Comparison of ENCODE assay signal across 18 cellular contexts in the genomic region with DNA sequence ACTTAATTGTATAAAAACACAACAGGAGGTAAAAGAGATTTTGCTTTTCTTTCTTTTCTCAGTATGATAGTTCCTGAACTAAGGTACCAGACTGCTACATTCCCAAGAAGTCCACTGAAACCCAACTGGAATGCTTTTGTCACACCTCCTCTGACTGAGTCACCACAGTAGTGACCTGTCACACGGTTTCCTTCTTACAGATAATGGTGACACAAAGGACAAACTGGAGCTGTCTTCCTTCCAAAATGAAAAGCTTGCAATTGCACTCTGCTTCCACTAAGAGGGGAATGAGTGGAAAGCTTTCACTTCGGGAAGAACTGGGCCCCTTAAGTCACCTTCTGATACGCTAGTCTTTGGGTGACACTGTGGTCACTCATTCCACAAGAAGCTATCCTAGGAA.
DNase-seq lines count a peak whose midpoint lies in the region; ATAC-seq, FAIRE-seq and TF ChIP-seq lines count a peak whose summit lies in the region.
"Had no signal": no experiment of that assay in that cellular context is flagged by ENCODE, and none has a peak within 500 bp of the region (broad histone marks: within the 10 kb centered on the region; RNA-seq: fewer than 3 reads in every experiment).

No MANE protein-coding gene starts in this region.

- H3K9ac ChIP-seq in GM23248 (no peak overlapping the region), astrocyte (ENCODE audit: low read length) (no peak overlapping the region), liver (ENCODE audit: low read depth in 1 of 2, low read length in 2 of 2) (no peak overlapping the region)

- no peak overlapping the region for H3K27ac ChIP-seq in GM23248
- no peak overlapping the region for H3K27ac ChIP-seq in astrocyte (ENCODE audit: low read depth, low read length)
- H3K27ac ChIP-seq in liver (ENCODE audit: low read depth in 1 of 2, low read length in 2 of 2): no peak overlapping the region
- H3K27ac ChIP-seq: SJCRH30, VCaP had no signal

- no peaks in the 10 kb centered on the region for H3K27me3 Mint-ChIP-seq in astrocyte (ENCODE audit: low read depth, unreplicated experiment)
- H3K27me3 Mint-ChIP-seq in activated naive CD4-positive, alpha-beta T cell treated with anti-CD3 and anti-CD28 coated beads for 36 hours (ENCODE audit: low read depth): no peaks in the 10 kb centered on the region
- H3K27me3 Mint-ChIP-seq: effector memory CD8-positive, alpha-beta T cell; memory B cell had no signal

- H3K36me3 ChIP-seq in GM23248 (ENCODE audit: low read depth) (no peaks in the 10 kb centered on the region; the same call in 1 of the 2 replicates), astrocyte (ENCODE audit: insufficient read depth, low read length) (peaks cover 7% of the 10 kb centered on the region), liver (ENCODE audit: control insufficient read depth in 4 of 4, insufficient read depth in 3 of 4, low read depth in 1 of 4, low read length in 3 of 4) (peaks cover 0 to 16% (median 1%) of the 10 kb centered on the region in 4 donors)

- TF ChIP-seq CTCF in astrocyte (IDR thresholded peaks at IDR 0.05; ENCODE audit: insufficient read depth, low read depth, low read length) (peak; percentile 12), liver (IDR thresholded peaks at IDR 0.05; ENCODE audit: low read depth, low read length, missing input control) (peak; percentile 1)

- no peak for ATAC-seq in GM18511 (IDR thresholded peaks at IDR 0.05; ENCODE audit: unreplicated experiment)
- ATAC-seq: effector memory CD8-positive, alpha-beta T cell had no signal

- H3K9me3 Mint-ChIP-seq in astrocyte (ENCODE audit: unreplicated experiment): no peaks in the 10 kb centered on the region
- no peaks in the 10 kb centered on the region for H3K9me3 Mint-ChIP-seq in activated naive CD4-positive, alpha-beta T cell treated with anti-CD3 and anti-CD28 coated beads for 36 hours
- H3K9me3 Mint-ChIP-seq: effector memory CD8-positive, alpha-beta T cell; memory B cell had no signal

- peak overlapping the region; percentile 8 for H3K27ac Mint-ChIP-seq in astrocyte (ENCODE audit: unreplicated experiment)
- no peak overlapping the region for H3K27ac Mint-ChIP-seq in activated naive CD4-positive, alpha-beta T cell treated with anti-CD3 and anti-CD28 coated beads for 36 hours

- H3K36me3 Mint-ChIP-seq in astrocyte (ENCODE audit: low read depth, unreplicated experiment): peaks cover 20% of the 10 kb centered on the region
- peaks cover 9% of the 10 kb centered on the region for H3K36me3 Mint-ChIP-seq in activated naive CD4-positive, alpha-beta T cell treated with anti-CD3 and anti-CD28 coated beads for 36 hours (ENCODE audit: low read depth)

- H3K4me3 ChIP-seq in GM23248 (no peak overlapping the region), astrocyte (ENCODE audit: insufficient read depth, low read depth, low read length) (no peak overlapping the region), liver (ENCODE audit: low read depth in 1 of 3, low read length in 3 of 3) (no peak overlapping the region)
- H3K4me3 ChIP-seq: SJCRH30 had no signal

- H3K4me1 ChIP-seq in GM23248 (ENCODE audit: insufficient read depth) (peaks cover 5% of the 10 kb centered on the region; the same call in 1 of the 2 replicates), astrocyte (ENCODE audit: insufficient read depth, low read length) (no peaks in the 10 kb centered on the region), liver (ENCODE audit: control insufficient read depth in 4 of 4, insufficient read depth in 4 of 4, low read length in 3 of 4) (peaks cover 4 to 14% (median 9%) of the 10 kb centered on the region in 4 donors)
- H3K4me1 ChIP-seq: SJCRH30 had no signal

- no peak overlapping the region for H3K4me2 ChIP-seq in GM23248 (ENCODE audit: unreplicated experiment)
- no peak overlapping the region for H3K4me2 ChIP-seq in astrocyte (ENCODE audit: low read length)

- H3K79me2 ChIP-seq in GM23248 (ENCODE audit: insufficient read depth) (peaks cover 39% of the 10 kb centered on the region), astrocyte (ENCODE audit: insufficient read depth, low read length) (peaks cover 12% of the 10 kb centered on the region)

- in situ Hi-C loops in GM23248 (cut with MboI): no loop called here

- H4K20me1 ChIP-seq in GM23248 (ENCODE audit: insufficient read depth): no peaks in the 10 kb centered on the region
- H4K20me1 ChIP-seq in astrocyte (ENCODE audit: insufficient read depth, low read length): peaks cover 80% of the 10 kb centered on the region

- H3F3A ChIP-seq in GM23248 (ENCODE audit: insufficient read depth): no peaks in the 10 kb centered on the region

- peak in 1 of 2 donors; percentile 7 for TF ChIP-seq RAD21 in liver (IDR thresholded peaks at IDR 0.05)

- intact Hi-C loops in activated naive CD4-positive, alpha-beta T cell treated with anti-CD3 and anti-CD28 coated beads for 36 hours (cut with micrococcal nuclease): loop anchor here (5.0 kb wide), 1 partner anchor 214 kb away; no protein-coding TSS in a partner anchor

- H2AFZ ChIP-seq in GM23248 (no peak overlapping the region), astrocyte (ENCODE audit: low read depth, low read length) (no peak overlapping the region)

- H3K27me3 ChIP-seq in GM23248 (replicated peaks; ENCODE audit: insufficient read depth): no peaks in the 10 kb centered on the region
- H3K27me3 ChIP-seq in astrocyte (ENCODE audit: insufficient read depth, low read length): no peaks in the 10 kb centered on the region
- no peaks in the 10 kb centered on the region for H3K27me3 ChIP-seq in liver (ENCODE audit: control insufficient read depth in 4 of 4, insufficient read depth in 4 of 4, low read length in 3 of 4)
- H3K27me3 ChIP-seq: SJCRH30 had no signal

- CTCF ChIA-PET in activated naive CD4-positive, alpha-beta T cell treated with anti-CD3 and anti-CD28 coated beads for 36 hours (lab: Charles Lee): interaction anchor here (1.1 to 1.3 kb wide), 3 partner anchors 10 to 206 kb away, joined by 3 to 5 read pairs (median 4); no protein-coding TSS in a partner anchor

- peaks cover 12% of the 10 kb centered on the region for H3K4me1 Mint-ChIP-seq in astrocyte (ENCODE audit: low read depth, unreplicated experiment)
- peaks cover 5% of the 10 kb centered on the region for H3K4me1 Mint-ChIP-seq in activated naive CD4-positive, alpha-beta T cell treated with anti-CD3 and anti-CD28 coated beads for 36 hours (ENCODE audit: low read depth)

- DNase-seq in AG08395 (ENCODE audit: low spot score) (peak; percentile 31), GM23248 (peak; percentile 32), astrocyte (ENCODE audit: low read depth) (no peak), NCI-H510A (lab: John Stamatoyannopoulos, UW) (no peak)
- DNase-seq in stimulated activated CD4-positive, alpha-beta T cell treated with anti-CD3 and anti-CD28 coated beads, Interleukin-2, amount 100 ng/mL, for 48 hours: no peak
- DNase-seq in activated naive CD4-positive, alpha-beta T cell treated with anti-CD3 and anti-CD28 coated beads for 36 hours: no peak
- DNase-seq: activated CD8-positive, alpha-beta memory T cell treated with anti-CD3 and anti-CD28 coated beads, Interleukin-2, amount 50 U/mL, for 48 hours; amygdala; Calu3; effector memory CD8-positive, alpha-beta T cell; hippocampal formation; NCI-H1048; NCI-H524; SJCRH30 had no signal

- no peaks in the 10 kb centered on the region for H3K9me3 ChIP-seq in GM23248 (ENCODE audit: low read depth)
- no peaks in the 10 kb centered on the region for H3K9me3 ChIP-seq in astrocyte (ENCODE audit: insufficient read depth, low read depth, low read length)
- no peaks in the 10 kb centered on the region for H3K9me3 ChIP-seq in liver (ENCODE audit: control insufficient read depth in 4 of 4, low read length in 3 of 4)
- H3K9me3 ChIP-seq: SJCRH30 had no signal

- FAIRE-seq in astrocyte (lab: Jason Lieb, UNC): no peak

- 50 to 60% methylated on average over 3 of the region's 3 CpGs for WGBS in GM23248 (ENCODE audit: low coverage in 1 of 2, low lambda C conversion rate in 2 of 2, missing lambda C conversion rate in 2 of 2), 2 experiments
- 78% methylated on average over 3 of the region's 3 CpGs for WGBS in liver

- no peak overlapping the region for H3K4me3 Mint-ChIP-seq in astrocyte (ENCODE audit: unreplicated experiment)
- H3K4me3 Mint-ChIP-seq in activated naive CD4-positive, alpha-beta T cell treated with anti-CD3 and anti-CD28 coated beads for 36 hours: no peak overlapping the region
- H3K4me3 Mint-ChIP-seq: effector memory CD8-positive, alpha-beta T cell; memory B cell had no signal

- H3K9me2 ChIP-seq in GM23248 (ENCODE audit: insufficient read depth): no peaks in the 10 kb centered on the region

TF ChIP-seq in liver, 16 proteins besides CTCF, POLR2A, EP300 and RAD21:
- TF ChIP-seq ATF3 (IDR thresholded peaks at IDR 0.05) (no peak), TAF1 (conservative IDR thresholded peaks at IDR 0.05) (no peak), NR2F2 (IDR thresholded peaks at IDR 0.05) (no peak), HNF4A (conservative IDR thresholded peaks at IDR 0.05) (no peak), YY1 (IDR thresholded peaks at IDR 0.05) (no peak), JUND (IDR thresholded peaks at IDR 0.05) (no peak), FOXA1 (IDR thresholded peaks at IDR 0.05) (no peak), SP1 (IDR thresholded peaks at IDR 0.05) (no peak), MAX (IDR thresholded peaks at IDR 0.05) (no peak), HNF4G (IDR thresholded peaks at IDR 0.05) (no peak), RXRA (IDR thresholded peaks at IDR 0.05) (no peak), FOXA2 (IDR thresholded peaks at IDR 0.05) (no peak)
- TF ChIP-seq, protein P1, sequence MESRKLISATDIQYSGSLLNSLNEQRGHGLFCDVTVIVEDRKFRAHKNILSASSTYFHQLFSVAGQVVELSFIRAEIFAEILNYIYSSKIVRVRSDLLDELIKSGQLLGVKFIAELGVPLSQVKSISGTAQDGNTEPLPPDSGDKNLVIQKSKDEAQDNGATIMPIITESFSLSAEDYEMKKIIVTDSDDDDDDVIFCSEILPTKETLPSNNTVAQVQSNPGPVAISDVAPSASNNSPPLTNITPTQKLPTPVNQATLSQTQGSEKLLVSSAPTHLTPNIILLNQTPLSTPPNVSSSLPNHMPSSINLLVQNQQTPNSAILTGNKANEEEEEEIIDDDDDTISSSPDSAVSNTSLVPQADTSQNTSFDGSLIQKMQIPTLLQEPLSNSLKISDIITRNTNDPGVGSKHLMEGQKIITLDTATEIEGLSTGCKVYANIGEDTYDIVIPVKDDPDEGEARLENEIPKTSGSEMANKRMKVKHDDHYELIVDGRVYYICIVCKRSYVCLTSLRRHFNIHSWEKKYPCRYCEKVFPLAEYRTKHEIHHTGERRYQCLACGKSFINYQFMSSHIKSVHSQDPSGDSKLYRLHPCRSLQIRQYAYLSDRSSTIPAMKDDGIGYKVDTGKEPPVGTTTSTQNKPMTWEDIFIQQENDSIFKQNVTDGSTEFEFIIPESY (IDR thresholded peaks at IDR 0.05): no peak

Comparison
In these comparisons a context has a peak if more than half of its experiments do, and no peak if none do; other contexts are left out.
1. DNase-seq: peak in AG08395 (single experiment) and GM23248 (single experiment); none in astrocyte (single experiment), stimulated activated CD4-positive, alpha-beta T cell treated with anti-CD3 and anti-CD28 coated beads, Interleukin-2, amount 100 ng/mL, for 48 hours (0 of 2), NCI-H510A (single experiment) and activated naive CD4-positive, alpha-beta T cell treated with anti-CD3 and anti-CD28 coated beads for 36 hours (single experiment).